8 cellular contexts compared by ENCODE assay signal in genomic region chr1:960371-961131, GRCh38. TPM values are rescaled to one million over a fixed set of nuclear protein-coding genes. Genes with fewer than 3 reads are reported as not detected.
A peak's percentile ranks its signal among the peaks of the same experiment; 100 is the strongest.
DNase-seq lines count a peak whose midpoint lies in the region; ATAC-seq lines count a peak whose summit lies in the region.

Gene KLHL17 (plus strand): TSS chr1:960584. CDS start chr1:960694, 110 bp downstream.

- peak within 1 kb of the TSS; percentile 81 for H2BK120ac ChIP-seq in neuronal stem cell (ENCODE audit: low read depth, low read length)

- H3K18ac ChIP-seq in neuronal stem cell (ENCODE audit: low read length), result peak within 1 kb of the TSS; percentile 92

- H3K4me2 ChIP-seq in neuronal stem cell (ENCODE audit: insufficient read depth, low read length, poor library complexity, severe bottlenecking), result peak within 1 kb of the TSS; percentile 93

- H3K4me1 ChIP-seq in SJSA1 (replicated peaks) (peaks cover 33% of the 10 kb centered on the region), neuronal stem cell (ENCODE audit: control insufficient read depth in 2 of 2, insufficient read depth in 1 of 2, low read depth in 1 of 2, low read length in 2 of 2) (peaks cover 0 to 5% of the 10 kb centered on the region in 2 donors), subcutaneous abdominal adipose tissue (ENCODE audit: control insufficient read depth in 5 of 5, insufficient read depth in 5 of 5, low read length in 5 of 5) (peaks cover 5 to 38% (median 34%) of the 10 kb centered on the region in 5 donors)

- H2AFZ ChIP-seq in neuronal stem cell (ENCODE audit: low read length), result peak within 1 kb of the TSS; percentile 90

- H3K27ac ChIP-seq in SJSA1, result no peak within 1 kb of the TSS
- no peak within 1 kb of the TSS for H3K27ac ChIP-seq in neuronal stem cell (replicated peaks; ENCODE audit: low read length)
- no peak within 1 kb of the TSS for H3K27ac ChIP-seq in subcutaneous abdominal adipose tissue (ENCODE audit: low read depth, low read length)

- H3K79me1 ChIP-seq in neuronal stem cell (ENCODE audit: low read depth, low read length), result peaks cover 11% of the 10 kb centered on the region

- H3K9me3 ChIP-seq in SJSA1 (replicated peaks) (no peaks in the 10 kb centered on the region; the same call in 1 of the 2 replicates), neuronal stem cell (replicated peaks in 1 of 2; ENCODE audit: control insufficient read depth in 2 of 2, insufficient read depth in 1 of 2, low read depth in 1 of 2, low read length in 2 of 2) (no peaks in the 10 kb centered on the region), subcutaneous abdominal adipose tissue (ENCODE audit: control insufficient read depth in 5 of 5, low read length in 5 of 5) (no peaks in the 10 kb centered on the region)

- H3K36me3 ChIP-seq in SJSA1 (peaks cover 56% of the 10 kb centered on the region), neuronal stem cell (replicated peaks in 1 of 2; ENCODE audit: control insufficient read depth in 2 of 2, insufficient read depth in 2 of 2, low read length in 2 of 2) (peaks cover 22 to 48% of the 10 kb centered on the region in 2 donors), subcutaneous abdominal adipose tissue (ENCODE audit: control insufficient read depth in 5 of 5, insufficient read depth in 5 of 5, low read length in 5 of 5) (peaks cover 0 to 33% (median 17%) of the 10 kb centered on the region in 5 donors)

- peak within 1 kb of the TSS; percentile 56 for H3K14ac ChIP-seq in neuronal stem cell (ENCODE audit: low read length)

- H2BK15ac ChIP-seq in neuronal stem cell (ENCODE audit: low read length), result peak within 1 kb of the TSS; percentile 91

- H3K4me3 ChIP-seq in SJSA1 (peak within 1 kb of the TSS; percentile 96), neuronal stem cell (ENCODE audit: low read length in 2 of 2) (peak within 1 kb of the TSS; percentile 64 to 94), subcutaneous abdominal adipose tissue (ENCODE audit: low read depth in 1 of 5, low read length in 5 of 5) (peak within 1 kb of the TSS; percentile 29 to 99 (median 95))

- H2AK5ac ChIP-seq in neuronal stem cell (ENCODE audit: low read depth, low read length), result peak within 1 kb of the TSS; percentile 88

- H3K9ac ChIP-seq in neuronal stem cell (ENCODE audit: low read depth, low read length, poor library complexity), result peak within 1 kb of the TSS; percentile 77
- H3K9ac ChIP-seq in subcutaneous abdominal adipose tissue (ENCODE audit: low read length in 5 of 5), result peak within 1 kb of the TSS in 4 of 5 donors; percentile 46 to 68 (median 56)

- H4K91ac ChIP-seq in neuronal stem cell (ENCODE audit: low read depth, low read length, poor library complexity), result no peak within 1 kb of the TSS

- peak within 1 kb of the TSS; percentile 89 for H3K23ac ChIP-seq in neuronal stem cell (ENCODE audit: low read depth, low read length, poor library complexity)

- ATAC-seq in HG03520 (IDR thresholded peaks at IDR 0.05; ENCODE audit: unreplicated experiment), result peak; percentile 32

- no CpG with 5 or more reads among the region's 108 CpGs for WGBS in neuronal stem cell (ENCODE audit: extremely low coverage in 2 of 2, insufficient read length in 2 of 2, insufficient replicate concordance in 1 of 2), 2 donors

- H3K4ac ChIP-seq in neuronal stem cell (ENCODE audit: low read length), result no peak within 1 kb of the TSS

- peak within 1 kb of the TSS; percentile 66 for H2BK5ac ChIP-seq in neuronal stem cell (ENCODE audit: low read length)

- H2BK12ac ChIP-seq in neuronal stem cell (ENCODE audit: low read length), result no peak within 1 kb of the TSS

- H3K27me3 ChIP-seq in SJSA1 (replicated peaks), result no peaks in the 10 kb centered on the region
- peaks cover under 1 to 22% (median 4%) of the 10 kb centered on the region in 3 experiments for H3K27me3 ChIP-seq in neuronal stem cell (ENCODE audit: control insufficient read depth in 3 of 3, insufficient read depth in 3 of 3, low read depth in 1 of 3, low read length in 3 of 3)
- H3K27me3 ChIP-seq in subcutaneous abdominal adipose tissue (ENCODE audit: control insufficient read depth in 5 of 5, insufficient read depth in 4 of 5, low read length in 5 of 5), result no peaks in the 10 kb centered on the region

- DNase-seq in NCI-H1105 treated with DMSO at 0.1 percent for 48 hours (lab: John Stamatoyannopoulos, UW) (peak; percentile 26), NCI-H1105 (lab: John Stamatoyannopoulos, UW) (no peak), SJSA1 (ENCODE audit: low read depth in 1 of 2, low spot score in 2 of 2) (peak; percentile 24 to 80), activated gamma-delta T cell (lab: John Stamatoyannopoulos, UW) (peak; percentile 73), foreskin melanocyte (peak; percentile 42), neuronal stem cell (ENCODE audit: low spot score) (no peak)

- no peak within 1 kb of the TSS for H4K8ac ChIP-seq in neuronal stem cell (ENCODE audit: low read depth, low read length)

RNA-seq across cellular contexts. Expression of gene KLHL17, which starts in this region (rescaled TPM):
- total RNA-seq in SJSA1 (2014; rRNA removed; shearing (Covaris generic)), result 7.2 and 11.5 TPM in 2 replicates
- 22.0 TPM for polyA plus RNA-seq in neuronal stem cell (2013, experiment 1 of 2)
- 20.9 TPM for polyA plus RNA-seq in neuronal stem cell (2013, experiment 2 of 2)

Comparison
In these comparisons a context has a peak if more than half of its experiments do, and no peak if none do; other contexts are left out.
1. DNase-seq: peak in NCI-H1105 treated with DMSO at 0.1 percent for 48 hours (single experiment), SJSA1 (2 of 2), activated gamma-delta T cell (single experiment) and foreskin melanocyte (single experiment); none in NCI-H1105 (single experiment) and neuronal stem cell (single experiment).
2. Peak in every context shown above with its lines, with median percentiles within 50 percentile points of each other: H3K4me3 ChIP-seq.